12 cellular contexts compared by ENCODE assay signal in genomic region chr20:63773571-63774347, GRCh38.
"Had no signal": no experiment of that assay in that cellular context is flagged by ENCODE, and none has a peak within 500 bp of the region (broad histone marks: within the 10 kb centered on the region; RNA-seq: fewer than 3 reads in every experiment).

No MANE protein-coding gene starts in this region.

- H3K27ac ChIP-seq: ascending aorta, cardiac muscle cell, gastroesophageal sphincter had no signal

- H3K4me3 ChIP-seq: cardiac muscle cell, gastroesophageal sphincter had no signal

- ATAC-seq: activated CD8-positive, alpha-beta T cell treated with anti-CD3 and anti-CD28 coated beads, Interleukin-2, amount 10 ng/mL, durations not matched to agents 7 days and 5 days; WTC11 had no signal

- H3K9me3 ChIP-seq: ascending aorta, gastroesophageal sphincter had no signal

- DNase-seq: activated CD4-positive, alpha-beta T cell treated with anti-CD3 and anti-CD28 coated beads for 48 hours; activated CD8-positive, alpha-beta memory T cell treated with anti-CD3 and anti-CD28 coated beads, Interleukin-2, amount 50 U/mL, for 48 hours; activated CD8-positive, alpha-beta T cell treated with anti-CD3 and anti-CD28 coated beads, Interleukin-2, amount 10 ng/mL, durations not matched to agents 7 days and 5 days; cortex of kidney; effector CD8-positive, alpha-beta T cell; stimulated activated CD4-positive, alpha-beta T cell treated with anti-CD3 and anti-CD28 coated beads, Interleukin-2, amount 100 ng/mL, for 24 hours; stimulated activated naive CD4-positive, alpha-beta T cell; T-cell had no signal

- H3K27me3 ChIP-seq: ascending aorta, cardiac muscle cell, gastroesophageal sphincter had no signal

- H3K4me1 ChIP-seq: ascending aorta had no signal
